ENCODE assay signal across 27 cellular contexts in the genomic region with DNA sequence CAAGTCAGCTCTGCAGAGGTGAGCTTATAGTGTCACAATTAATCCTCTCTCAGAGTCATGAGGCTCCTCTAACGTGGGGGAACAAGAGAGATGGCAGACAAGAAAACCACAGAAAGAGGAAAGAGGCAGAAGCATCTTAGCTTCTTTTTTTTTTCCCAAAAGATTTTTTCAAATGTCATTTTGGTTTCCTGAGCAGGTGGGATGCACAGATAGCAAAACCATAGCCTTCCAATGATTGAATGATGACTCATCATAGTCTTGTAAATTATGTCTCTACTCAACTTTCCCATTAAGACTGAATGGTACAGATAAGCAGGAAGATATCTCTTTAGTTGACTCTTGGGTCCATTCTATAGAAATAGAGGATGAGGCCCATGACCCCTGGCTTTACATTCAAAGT.
"Had no signal": no experiment of that assay in that cellular context is flagged by ENCODE, and none has a peak within 500 bp of the region (broad histone marks: within the 10 kb centered on the region; RNA-seq: fewer than 3 reads in every experiment).

No MANE protein-coding gene starts in this region.

- H3K27me3 ChIP-seq: adrenal gland, body of pancreas, breast epithelium, SJSA1 had no signal

- ATAC-seq: activated CD8-positive, alpha-beta T cell treated with anti-CD3 and anti-CD28 coated beads for 36 hours; activated naive CD4-positive, alpha-beta T cell treated with anti-CD3 and anti-CD28 coated beads, Interleukin-2, amount 50 U/mL, for 72 hours; body of pancreas had no signal

- H3K4me2 ChIP-seq: PC-9 had no signal

- H3K4me3 ChIP-seq: adrenal gland, body of pancreas, breast epithelium, coronary artery, PC-9, SJSA1 had no signal

- H3K9me3 ChIP-seq: adrenal gland, body of pancreas, breast epithelium, SJSA1 had no signal

- H3K36me3 ChIP-seq: adrenal gland, breast epithelium, SJSA1 had no signal

- DNase-seq: activated CD4-positive, alpha-beta T cell treated with anti-CD3 and anti-CD28 coated beads, Interleukin-2, amount 10 ng/mL, durations not matched to agents 24 days and 14 days; activated CD4-positive, alpha-beta T cell treated with anti-CD3 and anti-CD28 coated beads, Interleukin-2, amount 50 U/mL, for 4 hours; activated CD8-positive, alpha-beta T cell treated with anti-CD3 and anti-CD28 coated beads for 36 hours; activated gamma-delta T cell; activated naive CD4-positive, alpha-beta T cell treated with Interleukin-2 at 50 U/mL for 16 hours; activated T-cell treated with anti-CD3 and anti-CD28 coated beads, Interleukin-2, amount 50 U/mL, for 1 hour; adrenal gland; body of pancreas; NCI-H1048; NCI-H1105 treated with DMSO at 0.1 percent for 48 hours; NCI-H1436; NCI-H1694; NCI-H1930; NCI-H2081 treated with DMSO at 0.1 percent for 48 hours; NCI-H345; NCI-H510A; NCI-H526; NCI-H748 treated with DMSO at 0.1 percent for 48 hours; NK-92 treated with Interleukin-12 subunit alpha and Interleukin-12 subunit beta, amount 100 ng/mL, for 24 hours; PC-9; SHP77; T1000 had no signal

- H3K27ac ChIP-seq: adrenal gland, body of pancreas, breast epithelium, coronary artery, PC-9, SJSA1 had no signal

- FAIRE-seq: astrocyte had no signal

- H3K4me1 ChIP-seq: adrenal gland, body of pancreas, breast epithelium, SJSA1 had no signal

- H2AFZ ChIP-seq: PC-9 had no signal
